11 cellular contexts compared by ENCODE assay signal in genomic region chr5:119357309-119357708, GRCh38. TPM values are rescaled to one million over a fixed set of nuclear protein-coding genes. Genes with fewer than 3 reads are reported as not detected.
DNase-seq lines count a peak whose midpoint lies in the region; ATAC-seq, FAIRE-seq and TF ChIP-seq lines count a peak whose summit lies in the region.
"Had no signal": no experiment of that assay in that cellular context is flagged by ENCODE, and none has a peak within 500 bp of the region (broad histone marks: within the 10 kb centered on the region; RNA-seq: fewer than 3 reads in every experiment).

No MANE protein-coding gene starts in this region.

- no peak for TF ChIP-seq EP300 in GM12878 (IDR thresholded peaks at IDR 0.05; ENCODE audit: borderline replicate concordance in 1 of 2, control insufficient read depth in 1 of 2, low read depth in 2 of 2, low read length in 2 of 2)

- no peak for TF ChIP-seq RAD21 in GM12878 (IDR thresholded peaks at IDR 0.05; ENCODE audit: insufficient read depth, low read depth, low read length)

- no peak for FAIRE-seq in GM12878 (lab: Jason Lieb, UNC)

- no peaks in the 10 kb centered on the region for H3K36me3 ChIP-seq in GM23338 (ENCODE audit: insufficient read depth)
- peaks cover 1 to 14% of the 10 kb centered on the region in 2 experiments; a peak in 2 of 4 replicates for H3K36me3 ChIP-seq in GM12878 (ENCODE audit: control insufficient read depth in 2 of 2, insufficient read depth in 2 of 2, low read length in 1 of 2)
- no peaks in the 10 kb centered on the region for H3K36me3 ChIP-seq in muscle layer of colon (ENCODE audit: insufficient read depth, low read length)

- H3K9ac ChIP-seq in GM12878 (ENCODE audit: control insufficient read depth, insufficient read depth, low read length): peak overlapping the region; percentile 65
- no peak overlapping the region for H3K9ac ChIP-seq in muscle layer of colon (ENCODE audit: low read length)

- H3K79me2 ChIP-seq in GM23338 (replicated peaks; ENCODE audit: insufficient read depth) (peaks cover 17% of the 10 kb centered on the region), GM12878 (ENCODE audit: control insufficient read depth, insufficient read depth, low read length) (peaks cover 100% of the 10 kb centered on the region)

- H3K4me2 ChIP-seq in GM23338: peak overlapping the region; percentile 86
- peak overlapping the region; percentile 95 for H3K4me2 ChIP-seq in GM12878 (ENCODE audit: control insufficient read depth, insufficient read depth)

- SMC1A ChIA-PET in GM12878 (lab: Charles Lee; ENCODE audit: uncharacterized antibody, unreplicated experiment): interaction anchor here (0.6 to 34.8 kb wide), 21 partner anchors 6 to 327 kb away, joined by 3 to 1117 read pairs (median 7); partner anchors contain the start of gene TNFAIP8

- no peak overlapping the region for H3K27ac ChIP-seq in GM23338 (ENCODE audit: low read depth)
- H3K27ac ChIP-seq in GM12878 (ENCODE audit: control insufficient read depth, insufficient read depth): peak overlapping the region; percentile 92
- H3K27ac ChIP-seq in muscle layer of colon (ENCODE audit: low read depth, low read length): peak overlapping the region; percentile 83

- H3F3A ChIP-seq in GM23338 (replicated peaks; ENCODE audit: low read depth): no peaks in the 10 kb centered on the region

- no TSS peak for BruUV-seq in GM12878 (replicated peaks; lab: Mats Ljungman, UMichigan)

- in situ Hi-C loops in GM12878 (cut with MboI): no loop called here

- WGBS in GM12878 (ENCODE audit: insufficient coverage, insufficient replicate concordance, low lambda C conversion rate, missing lambda C conversion rate): 0% methylated on average over 3 of the region's 3 CpGs

- peaks cover 67% of the 10 kb centered on the region for H3K4me1 Mint-ChIP-seq in GM23338

- ATAC-seq in GM23338 (no peak), GM12878 (no peak), HG02884 (IDR thresholded peaks at IDR 0.05; ENCODE audit: unreplicated experiment) (no peak)

- RAD21 ChIA-PET in GM12878 (lab: Charles Lee; ENCODE audit: unreplicated experiment): interaction anchor here (0.6 to 17.9 kb wide), 24 partner anchors 11 to 369 kb away, joined by 3 to 501 read pairs (median 5); partner anchors contain the start of genes DMXL1 and DTWD2

- TF ChIP-seq POLR2A in GM12878 (IDR thresholded peaks at IDR 0.05; ENCODE audit: low read depth, low read length): no peak

- no peak for TF ChIP-seq CTCF in AG04449 (IDR thresholded peaks at IDR 0.05; ENCODE audit: insufficient read depth, low read length, missing control alignments)
- no peak for TF ChIP-seq CTCF in GM23338 (conservative IDR thresholded peaks at IDR 0.05; ENCODE audit: low read depth in 2 of 2)
- TF ChIP-seq CTCF in GM12878 (IDR thresholded peaks at IDR 0.05 in 2 of 3, conservative IDR thresholded peaks at IDR 0.05 in 1 of 3; ENCODE audit: control insufficient read depth in 2 of 3, extremely low read depth in 1 of 3, insufficient read depth in 1 of 3, low read depth in 3 of 3, low read length in 3 of 3): no peak

- CTCF ChIA-PET in AG04449 (lab: Yijun Ruan, JAX): interaction anchor here (0.7 to 3.0 kb wide), 8 partner anchors 10 to 369 kb away, joined by 3 to 29 read pairs (median 4); partner anchors contain the start of gene DTWD2
- CTCF ChIA-PET in GM12878 (lab: Yijun Ruan, JAX): interaction anchor here (0.9 to 6.5 kb wide), 14 partner anchors 9 to 369 kb away, joined by 3 to 154 read pairs (median 4); partner anchors contain the start of gene DTWD2

- H3K4me3 ChIP-seq in AG04449 (ENCODE audit: low read depth, low read length) (peak overlapping the region; percentile 69), GM23338 (peak overlapping the region; percentile 67; the same call in 1 of the 2 replicates), GM12878 (peak overlapping the region; percentile 96), muscle layer of colon (ENCODE audit: low read depth in 1 of 2, low read length in 2 of 2) (peak overlapping the region in 1 of 2 donors; percentile 73)

- peaks cover 29% of the 10 kb centered on the region; the same call in 1 of the 2 replicates for H3K27me3 ChIP-seq in GM23338 (ENCODE audit: insufficient read depth)
- no peaks in the 10 kb centered on the region for H3K27me3 ChIP-seq in GM12878 (replicated peaks in 1 of 2; ENCODE audit: control insufficient read depth in 2 of 2, insufficient read depth in 2 of 2, low read length in 1 of 2)
- no peaks in the 10 kb centered on the region for H3K27me3 ChIP-seq in muscle layer of colon (ENCODE audit: control insufficient read depth in 1 of 2, insufficient read depth in 2 of 2, low read length in 2 of 2)

- peaks cover 6% of the 10 kb centered on the region for H3K27me3 Mint-ChIP-seq in GM23338 (ENCODE audit: insufficient read depth, low read depth, poor library complexity)

- H3K4me1 ChIP-seq in GM23338 (ENCODE audit: insufficient read depth): peaks cover 72% of the 10 kb centered on the region
- H3K4me1 ChIP-seq in GM12878 (ENCODE audit: control insufficient read depth, insufficient read depth, low read length): peaks cover 44% of the 10 kb centered on the region
- H3K4me1 ChIP-seq in muscle layer of colon (ENCODE audit: insufficient read depth, low read length): peaks cover 24% of the 10 kb centered on the region

- intact Hi-C loops in GM12878 (cut with micrococcal nuclease; ENCODE audit: unreplicated experiment): loop anchor here (5.0 to 10.0 kb wide), 3 partner anchors 40 to 633 kb away; partner anchors contain the start of gene DMXL1

- POLR2A ChIA-PET in AG04449 (lab: Yijun Ruan, JAX): interaction anchor here (1.0 kb wide), 1 partner anchor 9 kb away, joined by 4 read pairs; no protein-coding TSS in a partner anchor
- POLR2A ChIA-PET in GM12878 (lab: Charles Lee): interaction anchor here (0.6 to 20.5 kb wide), 14 partner anchors 10 to 284 kb away, joined by 3 to 657 read pairs (median 6); no protein-coding TSS in a partner anchor

- DNase-seq in AG04449 (ENCODE audit: low read depth, low spot score) (no peak), GM23338 (ENCODE audit: low spot score) (no peak), GM12878 (ENCODE audit: low read depth, low spot score) (no peak), NCI-H345 treated with DMSO at 0.1 percent for 48 hours (lab: John Stamatoyannopoulos, UW; ENCODE audit: unreplicated experiment) (no peak), mucosa of gallbladder (ENCODE audit: low spot score) (no peak), AG08395 (ENCODE audit: low spot score) (no peak)
- DNase-seq: DND-41; hypothalamus; NK-92 treated with Interleukin-12 subunit alpha and Interleukin-12 subunit beta, amount 100 ng/mL, for 24 hours had no signal

- H3K9me2 ChIP-seq in GM23338 (ENCODE audit: insufficient read depth): no peaks in the 10 kb centered on the region; the same call in 1 of the 2 replicates

- no peaks in the 10 kb centered on the region for H4K20me1 ChIP-seq in GM23338 (replicated peaks; ENCODE audit: insufficient read depth)
- H4K20me1 ChIP-seq in GM12878 (ENCODE audit: control insufficient read depth, insufficient read depth): peaks cover 10% of the 10 kb centered on the region

- no peaks in the 10 kb centered on the region for H3K36me3 Mint-ChIP-seq in GM23338 (ENCODE audit: low read depth)

- H3K9me3 ChIP-seq in GM12878 (replicated peaks; ENCODE audit: control insufficient read depth, insufficient read depth, low read length) (no peaks in the 10 kb centered on the region), muscle layer of colon (ENCODE audit: low read length) (no peaks in the 10 kb centered on the region)

- peak overlapping the region; percentile 91 for H3K4me3 Mint-ChIP-seq in GM23338

- no peak overlapping the region for H3K27ac Mint-ChIP-seq in GM23338

- H2AFZ ChIP-seq in GM23338 (no peak overlapping the region), GM12878 (ENCODE audit: control insufficient read depth, low read depth, low read length) (no peak overlapping the region)

- no peaks in the 10 kb centered on the region for H3K9me3 Mint-ChIP-seq in GM23338

TF ChIP-seq in GM23338, 12 proteins besides CTCF, POLR2A, EP300 and RAD21:
- no peak for TF ChIP-seq ETS1 (IDR thresholded peaks at IDR 0.05)

TF ChIP-seq in GM12878, 131 proteins besides CTCF, POLR2A, EP300 and RAD21:
- TF ChIP-seq IRF4 (IDR thresholded peaks at IDR 0.05; ENCODE audit: low read depth, low read length) (no peak), PML (IDR thresholded peaks at IDR 0.05; ENCODE audit: low read length) (no peak), ZBED1 (IDR thresholded peaks at IDR 0.05; ENCODE audit: borderline replicate concordance) (0 out of 2 replicates have a peak, but pooled peaks have one; percentile 8), MXI1 (IDR thresholded peaks at IDR 0.05; ENCODE audit: low read depth, low read length) (0 out of 2 replicates have a peak, but pooled peaks have one; percentile 3)

RNA-seq across cellular contexts. Expression of gene TNFAIP8, which starts 1.5 kb away (rescaled TPM):
- 29.2 and 30.1 TPM in 2 replicates for total RNA-seq in GM23338 (2014; rRNA removed; shearing (Covaris generic))
- polyA plus RNA-seq in GM23338 (2016; fragmentation: Nextera tagmentation; extraction: Ambion mirVana): 10.6 and 12.8 TPM in 2 replicates
- total RNA-seq in GM12878 (2013; cell fraction: nucleolus; rRNA removed): 75.1 and 80.9 TPM in 2 replicates
- 140 and 157 TPM in 2 replicates for total RNA-seq in GM12878 (2014; rRNA removed)
- 178 and 183 TPM in 2 replicates for total RNA-seq in GM12878 (2014; rRNA removed; fragmentation: Illumina TruSeq; extraction: Trizol)
- total RNA-seq in GM12878 (2021): 116 and 124 TPM in 2 replicates
- polyA plus RNA-seq in GM12878 (2011; ENCODE audit: low read depth): 51.5 TPM
- polyA plus RNA-seq in GM12878 (2011; rRNA removed): 169 and 264 TPM in 2 replicates
- polyA plus RNA-seq in GM12878 (2011; cell fraction: cytosol; rRNA removed): 66.2 and 70.2 TPM in 2 replicates
- 51.6 and 57.2 TPM in 2 replicates for polyA plus RNA-seq in GM12878 (2011; cell fraction: nucleus; rRNA removed)
- polyA plus RNA-seq in GM12878 (2012): 82.6 and 119 TPM in 2 replicates
- polyA plus RNA-seq in GM12878 (2014; fragmentation: Illumina TruSeq; extraction: Trizol): 180 and 219 TPM in 2 replicates
- polyA plus RNA-seq in GM12878 (2014; fragmentation: Nextera tagmentation; extraction: Ambion mirVana): 100 to 1,000 TPM; 217 to 324 TPM
- polyA plus RNA-seq in GM12878 (2014; rRNA removed): 108 and 144 TPM in 2 replicates
- 100 to 1,000 TPM; 177 to 181 TPM for polyA plus RNA-seq in GM12878 (2016; fragmentation: Nextera tagmentation; extraction: Ambion mirVana)
- polyA minus RNA-seq in GM12878 (2011; rRNA and poly(A)+ RNA removed): 69.6 and 132 TPM in 2 replicates
- polyA minus RNA-seq in GM12878 (2011; cell fraction: cytosol; rRNA and poly(A)+ RNA removed): 56.4 and 60.0 TPM in 2 replicates
- polyA minus RNA-seq in GM12878 (2011; cell fraction: nucleus; rRNA and poly(A)+ RNA removed): 30.6 and 45.0 TPM in 2 replicates
- total RNA-seq in mucosa of gallbladder: 17.1 TPM
